ENCODE assay signal across 19 cellular contexts in genomic region chr9:100057624-100058023, GRCh38.
"Had no signal": no experiment of that assay in that cellular context is flagged by ENCODE, and none has a peak within 500 bp of the region (broad histone marks: within the 10 kb centered on the region; RNA-seq: fewer than 3 reads in every experiment).

No MANE protein-coding gene starts in this region.

- H3K9me3 Mint-ChIP-seq: natural killer cell; stimulated activated naive CD8-positive, alpha-beta T cell treated with anti-CD3 and anti-CD28 coated beads, Interleukin-15, amount 100 ng/mL, for 72 hours; T-cell had no signal

- H3K27ac ChIP-seq: left ventricle myocardium inferior, tibial artery had no signal

- H3K27ac Mint-ChIP-seq: activated CD8-positive, alpha-beta T cell treated with anti-CD3 and anti-CD28 coated beads, Interleukin-2, amount 10 ng/mL, durations not matched to agents 7 days and 5 days; progenitor cell of endocrine pancreas had no signal

- H3K27me3 ChIP-seq: tibial artery had no signal

- H3K36me3 Mint-ChIP-seq: natural killer cell had no signal

- FAIRE-seq: bronchial epithelial cell, endometrium, TTC549 had no signal

- H3K9me3 ChIP-seq: left ventricle myocardium inferior, tibial artery had no signal

- H3K27me3 Mint-ChIP-seq: progenitor cell of endocrine pancreas; stimulated activated naive CD8-positive, alpha-beta T cell treated with anti-CD3 and anti-CD28 coated beads, Interleukin-15, amount 100 ng/mL, for 72 hours; T-cell had no signal

- H3K4me1 ChIP-seq: tibial artery had no signal

- H3K4me3 Mint-ChIP-seq: activated CD8-positive, alpha-beta T cell treated with anti-CD3 and anti-CD28 coated beads, Interleukin-2, amount 10 ng/mL, durations not matched to agents 7 days and 5 days; natural killer cell; stimulated activated naive CD8-positive, alpha-beta T cell treated with anti-CD3 and anti-CD28 coated beads, Interleukin-15, amount 100 ng/mL, for 72 hours; T-cell had no signal

- H3K4me3 ChIP-seq: left ventricle myocardium inferior, tibial artery had no signal

- ATAC-seq: activated CD8-positive, alpha-beta T cell treated with anti-CD3 and anti-CD28 coated beads, Interleukin-2, amount 10 ng/mL, durations not matched to agents 7 days and 5 days; natural killer cell; stimulated activated naive CD8-positive, alpha-beta T cell treated with anti-CD3 and anti-CD28 coated beads, Interleukin-15, amount 100 ng/mL, for 72 hours; T-cell had no signal

- DNase-seq: activated CD4-positive, alpha-beta T cell treated with anti-CD3 and anti-CD28 coated beads for 1 hour; activated CD4-positive, alpha-beta T cell treated with anti-CD3 and anti-CD28 coated beads, Interleukin-2, amount 50 U/mL, for 1 hour; activated CD8-positive, alpha-beta T cell treated with anti-CD3 and anti-CD28 coated beads, Interleukin-2, amount 10 ng/mL, durations not matched to agents 7 days and 5 days; activated naive CD4-positive, alpha-beta T cell treated with Interleukin-2 at 50 U/mL for 16 hours; activated T-cell treated with anti-CD3 and anti-CD28 coated beads, Interleukin-2, amount 50 U/mL, for 1 hour; amygdala; cortex of kidney; kidney glomerular epithelial cell; left ventricle myocardium inferior; natural killer cell; retina; stimulated activated CD4-positive, alpha-beta T cell treated with anti-CD3 and anti-CD28 coated beads, Interleukin-4, amount 100 ng/mL, for 1 hour; stimulated activated naive CD8-positive, alpha-beta T cell treated with anti-CD3 and anti-CD28 coated beads, Interleukin-15, amount 100 ng/mL, for 72 hours; T-cell; tibial artery had no signal
